20 cellular contexts compared by ENCODE assay signal in the genomic region with DNA sequence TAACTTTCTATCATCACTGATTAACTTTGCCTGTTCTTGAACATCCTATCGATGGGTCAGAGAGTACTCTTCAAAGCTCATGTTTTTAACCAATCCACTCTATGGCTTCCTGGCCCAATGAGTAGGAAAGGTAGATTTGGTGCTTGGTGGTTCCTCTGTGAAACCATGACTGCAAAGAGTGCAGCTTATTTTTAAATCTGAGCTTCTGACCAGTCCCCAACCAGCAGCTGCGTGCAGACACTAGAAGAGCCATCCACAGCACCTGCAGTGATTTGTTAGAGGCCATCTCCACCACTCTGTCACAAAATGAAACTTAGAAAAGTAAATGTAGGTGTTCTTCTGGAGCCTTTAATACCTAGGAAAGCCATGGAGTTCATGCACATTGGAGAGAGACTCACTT.
"Had no signal": no experiment of that assay in that cellular context is flagged by ENCODE, and none has a peak within 500 bp of the region (broad histone marks: within the 10 kb centered on the region; RNA-seq: fewer than 3 reads in every experiment).

No MANE protein-coding gene starts in this region.

- H3K4me3 ChIP-seq: esophagus muscularis mucosa, gastroesophageal sphincter, heart left ventricle, left lung, mucosa of descending colon, neural progenitor cell, psoas muscle, stomach, testis had no signal

- ATAC-seq: activated CD4-positive, alpha-beta T cell treated with anti-CD3 and anti-CD28 coated beads for 36 hours; activated CD8-positive, alpha-beta memory T cell treated with anti-CD3 and anti-CD28 coated beads, Interleukin-2, amount 10 ng/mL, durations not matched to agents 7 days and 5 days; gastroesophageal sphincter; heart left ventricle; left lung; mucosa of descending colon; naive thymus-derived CD4-positive, alpha-beta T cell; psoas muscle; right cardiac atrium; WTC11 had no signal

- H3K9me3 ChIP-seq: esophagus muscularis mucosa, gastroesophageal sphincter, heart left ventricle, left lung, mucosa of descending colon, psoas muscle, stomach, testis had no signal

- H3K27me3 ChIP-seq: esophagus muscularis mucosa, gastroesophageal sphincter, heart left ventricle, left lung, neural progenitor cell, stomach, testis had no signal

- H3K27ac ChIP-seq: esophagus muscularis mucosa, gastroesophageal sphincter, left lung, neural progenitor cell, psoas muscle, stomach, testis had no signal

- H3K9ac ChIP-seq: neural progenitor cell had no signal

- H3K4me1 ChIP-seq: left lung, psoas muscle, testis had no signal

- DNase-seq: activated CD4-positive, alpha-beta memory T cell treated with anti-CD3 and anti-CD28 coated beads for 36 hours; activated CD4-positive, alpha-beta T cell treated with anti-CD3 and anti-CD28 coated beads for 36 hours; activated CD8-positive, alpha-beta memory T cell treated with anti-CD3 and anti-CD28 coated beads, Interleukin-2, amount 10 ng/mL, durations not matched to agents 7 days and 5 days; activated naive CD4-positive, alpha-beta T cell; activated naive CD8-positive, alpha-beta T cell treated with anti-CD3 and anti-CD28 coated beads for 36 hours; amniotic stem cell; effector CD8-positive, alpha-beta T cell; heart left ventricle; kidney; left lung; mucosa of descending colon; naive thymus-derived CD4-positive, alpha-beta T cell; psoas muscle; right cardiac atrium; stomach; testis had no signal

- H3K36me3 ChIP-seq: esophagus muscularis mucosa, gastroesophageal sphincter, heart left ventricle, left lung, neural progenitor cell, stomach had no signal

- H3K4me2 ChIP-seq: neural progenitor cell had no signal
